In genomic region chr3:37329465-37329864, GRCh38 we compare ENCODE assay signal across 28 cellular contexts.
"Had no signal": no experiment of that assay in that cellular context is flagged by ENCODE, and none has a peak within 500 bp of the region (broad histone marks: within the 10 kb centered on the region; RNA-seq: fewer than 3 reads in every experiment).

No MANE protein-coding gene starts in this region.

- H3K27ac ChIP-seq: neural progenitor cell, parathyroid adenoma, sigmoid colon, stomach, suprapubic skin, thoracic aorta, tibial artery, upper lobe of right lung had no signal

- ATAC-seq: left cardiac atrium; left lobe of liver; naive thymus-derived CD8-positive, alpha-beta T cell; right cardiac atrium; stimulated activated naive B cell treated with anti-CD40 and anti-IgM and Interleukin-4, amounts not matched to agents 10 μg/mL and 1 μg/mL and 100 μg/mL, for 72 hours; stimulated activated naive CD8-positive, alpha-beta T cell treated with anti-CD3 and anti-CD28 coated beads, Interleukin-15, Interleukin-2, amounts not matched to agents 100 U/mL and 50 U/mL, for 24 hours; upper lobe of right lung had no signal

- H3K9ac ChIP-seq: neural progenitor cell, parathyroid adenoma had no signal

- DNase-seq: head of caudate nucleus; hippocampal formation; kidney glomerular epithelial cell; left cardiac atrium; naive thymus-derived CD8-positive, alpha-beta T cell; nephron progenitor cell; occipital lobe; retina; right cardiac atrium; sigmoid colon; small intestine; stimulated activated CD4-positive, alpha-beta T cell treated with anti-CD3 and anti-CD28 coated beads, Interleukin-1b, Interleukin-23, amount 100 ng/mL, for 48 hours; stimulated activated CD4-positive, alpha-beta T cell treated with anti-CD3 and anti-CD28 coated beads, Interleukin-2, amount 100 ng/mL, for 48 hours; stimulated activated CD4-positive, alpha-beta T cell treated with anti-CD3 and anti-CD28 coated beads, Interleukin-4, amount 100 ng/mL, for 4 hours; stimulated activated naive B cell treated with anti-CD40 and anti-IgM and Interleukin-4, amounts not matched to agents 10 μg/mL and 1 μg/mL and 100 μg/mL, for 72 hours; stimulated activated naive CD8-positive, alpha-beta T cell treated with anti-CD3 and anti-CD28 coated beads, Interleukin-15, Interleukin-2, amounts not matched to agents 100 U/mL and 50 U/mL, for 24 hours; stomach; tibial artery; upper lobe of right lung had no signal

- H2AFZ ChIP-seq: neural progenitor cell, parathyroid adenoma had no signal

- FAIRE-seq: keratinocyte, urothelium cell line had no signal

- H3K4me1 ChIP-seq: parathyroid adenoma, upper lobe of right lung had no signal

- H3K27me3 ChIP-seq: neural progenitor cell, neutrophil, sigmoid colon, stomach, suprapubic skin, tibial artery, upper lobe of right lung had no signal

- H3K4me2 ChIP-seq: neural progenitor cell had no signal

- H3K79me2 ChIP-seq: parathyroid adenoma had no signal

- H3K9me3 ChIP-seq: neutrophil, sigmoid colon, stomach, suprapubic skin, thoracic aorta, tibial artery, upper lobe of right lung had no signal

- H3K4me3 ChIP-seq: lung, neural progenitor cell, sigmoid colon, stomach, suprapubic skin, thoracic aorta, tibial artery, upper lobe of right lung had no signal
